Comparison of ENCODE assay signal across 3 cellular contexts in the genomic region with DNA sequence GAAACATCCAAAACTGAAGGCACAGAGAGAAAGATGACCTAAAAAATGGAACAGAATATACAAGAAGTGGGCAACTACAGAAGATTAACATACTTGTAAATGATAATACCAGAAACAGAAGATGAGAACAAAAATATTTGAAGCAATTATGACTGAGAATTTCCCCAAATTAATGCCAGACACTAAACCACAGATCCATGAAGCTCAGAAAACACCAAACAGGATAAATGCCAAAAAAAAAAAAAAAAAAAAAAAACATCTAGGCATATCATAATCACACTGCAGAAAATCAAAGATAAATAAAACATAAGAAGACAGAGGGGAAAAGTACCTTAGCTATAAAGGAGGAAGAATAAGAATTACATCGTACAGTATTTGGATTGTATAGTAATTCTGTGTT.
"Had no signal": no experiment of that assay in that cellular context is flagged by ENCODE, and none has a peak within 500 bp of the region (broad histone marks: within the 10 kb centered on the region; RNA-seq: fewer than 3 reads in every experiment).

No MANE protein-coding gene starts in this region.

- ATAC-seq: GM12878 had no signal

- H3K4me3 ChIP-seq: GM12878 had no signal

- DNase-seq: GDM1, GF-D8 had no signal
